22 cellular contexts compared by ENCODE assay signal in genomic region chr11:34719303-34719848, GRCh38.
"Had no signal": no experiment of that assay in that cellular context is flagged by ENCODE, and none has a peak within 500 bp of the region (broad histone marks: within the 10 kb centered on the region; RNA-seq: fewer than 3 reads in every experiment).

No MANE protein-coding gene starts in this region.

- H3K27me3 Mint-ChIP-seq: memory B cell had no signal

- H3K9me3 ChIP-seq: adrenal gland, breast epithelium, testis, uterus had no signal

- H3K4me3 ChIP-seq: adrenal gland, breast epithelium, coronary artery, testis, uterus had no signal

- H3K36me3 Mint-ChIP-seq: activated naive CD8-positive, alpha-beta T cell; memory B cell had no signal

- H3K4me3 Mint-ChIP-seq: activated naive CD8-positive, alpha-beta T cell; activated T-cell treated with anti-CD3 and anti-CD28 coated beads, Interleukin-2, amount 50 U/mL, for 24 hours; activated T-helper 17 cell treated with anti-CD3 and anti-CD28 coated beads, Interleukin-2, amount 50 U/mL, for 72 hours; central memory CD8-positive, alpha-beta T cell; memory B cell; nephron progenitor cell; WTC11 had no signal

- H3K4me1 ChIP-seq: adrenal gland, breast epithelium, foreskin keratinocyte, testis, uterus had no signal

- H3K36me3 ChIP-seq: adrenal gland, breast epithelium, uterus had no signal

- H3K27ac ChIP-seq: adrenal gland, breast epithelium, coronary artery, epithelial cell of prostate, foreskin keratinocyte, testis, uterus had no signal

- H3K9me3 Mint-ChIP-seq: memory B cell had no signal

- ATAC-seq: activated T-helper 17 cell treated with anti-CD3 and anti-CD28 coated beads, Interleukin-2, amount 50 U/mL, for 72 hours; foreskin keratinocyte; left cardiac atrium; sciatic nerve; WTC11 had no signal

- DNase-seq: activated CD8-positive, alpha-beta memory T cell treated with anti-CD3 and anti-CD28 coated beads for 24 hours; activated CD8-positive, alpha-beta memory T cell treated with anti-CD3 and anti-CD28 coated beads, Interleukin-2, amount 50 U/mL, for 4 hours; activated T-cell treated with anti-CD3 and anti-CD28 coated beads, Interleukin-2, amount 50 U/mL, for 24 hours; adrenal gland; foreskin keratinocyte; left cardiac atrium; nephron progenitor cell; stimulated activated CD4-positive, alpha-beta T cell treated with anti-CD3 and anti-CD28 coated beads, Interleukin-2, amount 100 ng/mL, for 48 hours; stimulated activated naive CD4-positive, alpha-beta T cell; T-helper 9 cell; testis; trophoblast cell; uterus had no signal

- H3K4me1 Mint-ChIP-seq: activated T-helper 17 cell treated with anti-CD3 and anti-CD28 coated beads, Interleukin-2, amount 50 U/mL, for 72 hours; central memory CD8-positive, alpha-beta T cell; memory B cell; nephron progenitor cell; WTC11 had no signal

- H3K27ac Mint-ChIP-seq: activated naive CD8-positive, alpha-beta T cell; activated T-cell treated with anti-CD3 and anti-CD28 coated beads, Interleukin-2, amount 50 U/mL, for 24 hours; activated T-helper 17 cell treated with anti-CD3 and anti-CD28 coated beads, Interleukin-2, amount 50 U/mL, for 72 hours; memory B cell; nephron progenitor cell; WTC11 had no signal

- H3K27me3 ChIP-seq: adrenal gland, breast epithelium, foreskin keratinocyte, testis, uterus had no signal
